8 cellular contexts compared by ENCODE assay signal in genomic region chr17:80791758-80792284, GRCh38.
DNase-seq lines count a peak whose midpoint lies in the region; ATAC-seq and TF ChIP-seq lines count a peak whose summit lies in the region.

No MANE protein-coding gene starts in this region.

- no peaks in the 10 kb centered on the region; the same call in 1 of the 2 replicates for H3K9me3 ChIP-seq in AG04450 (ENCODE audit: control insufficient read depth, insufficient read depth, low read length)

- DNase-seq in AG04450 (ENCODE audit: low read depth, low spot score): peak; percentile 89
- DNase-seq in NCI-H226: peak; percentile 85
- DNase-seq in left ventricle myocardium superior: peak; percentile 51
- DNase-seq in stimulated activated CD4-positive, alpha-beta T cell treated with anti-CD3 and anti-CD28 coated beads, Interleukin-12 subunit alpha, Interleukin-12 subunit beta, amount 100 ng/mL, for 48 hours (ENCODE audit: low read depth in 2 of 3, low spot score in 1 of 3): peak; percentile 52 to 69 (median 58)
- no peak for DNase-seq in NCI-H748 (lab: John Stamatoyannopoulos, UW; ENCODE audit: unreplicated experiment)

- no peak for TF ChIP-seq CTCF in AG04450 (IDR thresholded peaks at IDR 0.05; ENCODE audit: low read depth, low read length)

- intact Hi-C loops in left ventricle myocardium superior (cut with micrococcal nuclease): no loop called here

- H3K4me3 Mint-ChIP-seq in activated naive CD4-positive, alpha-beta T cell treated with anti-CD3 and anti-CD28 coated beads, Interleukin-2, amount 50 U/mL, for 24 hours: peak overlapping the region; percentile 85

- peak; percentile 35 for ATAC-seq in left ventricle myocardium superior
- ATAC-seq in HG02678 (IDR thresholded peaks at IDR 0.05; ENCODE audit: unreplicated experiment): no peak
- ATAC-seq in HG03442 (IDR thresholded peaks at IDR 0.05; ENCODE audit: unreplicated experiment): no peak

- H3K9me3 Mint-ChIP-seq in activated naive CD4-positive, alpha-beta T cell treated with anti-CD3 and anti-CD28 coated beads, Interleukin-2, amount 50 U/mL, for 24 hours: peaks cover 12% of the 10 kb centered on the region

- peak overlapping the region; percentile 99 for H3K27ac Mint-ChIP-seq in activated naive CD4-positive, alpha-beta T cell treated with anti-CD3 and anti-CD28 coated beads, Interleukin-2, amount 50 U/mL, for 24 hours

- peak overlapping the region; percentile 81 for H3K27ac ChIP-seq in AG04450 (ENCODE audit: low read depth, low read length)

- peaks cover 42% of the 10 kb centered on the region for H3K36me3 Mint-ChIP-seq in activated naive CD4-positive, alpha-beta T cell treated with anti-CD3 and anti-CD28 coated beads, Interleukin-2, amount 50 U/mL, for 24 hours

- H3K27me3 ChIP-seq in AG04450 (ENCODE audit: control insufficient read depth, insufficient read depth, low read length): no peaks in the 10 kb centered on the region

- no peaks in the 10 kb centered on the region for H3K27me3 Mint-ChIP-seq in activated naive CD4-positive, alpha-beta T cell treated with anti-CD3 and anti-CD28 coated beads, Interleukin-2, amount 50 U/mL, for 24 hours

- CTCF ChIA-PET in AG04450 (lab: Charles Lee): no interaction called here

- POLR2A ChIA-PET in AG04450 (lab: Yijun Ruan, JAX): interaction anchor here (0.7 to 1.6 kb wide), 4 partner anchors 17 to 337 kb away, joined by 3 to 4 read pairs (median 3); no protein-coding TSS in a partner anchor

- peaks cover 92% of the 10 kb centered on the region for H3K4me1 Mint-ChIP-seq in activated naive CD4-positive, alpha-beta T cell treated with anti-CD3 and anti-CD28 coated beads, Interleukin-2, amount 50 U/mL, for 24 hours

- H3K4me3 ChIP-seq in AG04450 (ENCODE audit: low read depth, low read length): no peak overlapping the region
